24 cellular contexts compared by ENCODE assay signal in the genomic region with DNA sequence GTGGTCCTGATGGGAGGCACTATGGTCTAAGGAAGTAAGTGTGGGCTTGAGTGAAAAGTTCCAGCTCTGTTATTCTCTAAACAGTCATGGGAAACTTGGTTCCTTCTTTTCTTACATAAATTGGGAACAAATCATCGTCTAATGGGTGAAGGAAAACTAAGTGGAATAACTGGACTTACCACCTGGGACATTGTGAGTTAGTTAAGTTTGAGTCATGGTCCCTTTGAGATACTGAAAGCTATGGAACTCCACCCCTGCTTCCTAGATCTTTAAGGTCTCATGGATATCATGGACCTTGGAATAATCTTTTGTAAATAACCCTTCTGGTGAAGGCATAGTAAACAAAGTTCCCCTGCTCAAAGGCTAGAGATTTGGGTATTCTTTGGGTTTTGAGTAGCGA. TPM values are rescaled to one million over a fixed set of nuclear protein-coding genes. Genes with fewer than 3 reads are reported as not detected.
DNase-seq lines count a peak whose midpoint lies in the region; ATAC-seq, FAIRE-seq and TF ChIP-seq lines count a peak whose summit lies in the region.
"Had no signal": no experiment of that assay in that cellular context is flagged by ENCODE, and none has a peak within 500 bp of the region (broad histone marks: within the 10 kb centered on the region; RNA-seq: fewer than 3 reads in every experiment).

No MANE protein-coding gene starts in this region.

- H3K9me2 ChIP-seq in PC-3 (replicated peaks; ENCODE audit: low read length): no peaks in the 10 kb centered on the region

- no peak for FAIRE-seq in GM12891 (lab: Jason Lieb, UNC)
- FAIRE-seq: GM12892, GM18507, HTR-8/SVneo had no signal

- peaks cover 15% of the 10 kb centered on the region for H3K36me3 Mint-ChIP-seq in neural crest cell (ENCODE audit: low read depth)

- no peaks in the 10 kb centered on the region for H3K4me1 Mint-ChIP-seq in neural crest cell
- H3K4me1 Mint-ChIP-seq: CD14-positive monocyte, IgD-negative memory B cell had no signal

- TF ChIP-seq CTCF in PC-3 (conservative IDR thresholded peaks at IDR 0.05; ENCODE audit: low read depth, low read length): no peak
- no peak for TF ChIP-seq CTCF in epithelial cell of esophagus (IDR thresholded peaks at IDR 0.05; ENCODE audit: insufficient read depth, low read depth, low read length, missing control alignments)
- no peak for TF ChIP-seq CTCF in neural crest cell (conservative IDR thresholded peaks at IDR 0.05)

- no peak overlapping the region for H3K9ac ChIP-seq in PC-3 (ENCODE audit: low read length)
- H3K9ac ChIP-seq: BLaER1 had no signal

- POLR2A ChIA-PET in PC-3 (lab: Charles Lee; ENCODE audit: unreplicated experiment): no interaction called here

- ATAC-seq in PC-3: peak; percentile 53; the same call in 1 of the 2 replicates
- ATAC-seq in HG02973 (IDR thresholded peaks at IDR 0.05; ENCODE audit: unreplicated experiment): no peak
- ATAC-seq in GM18519 (IDR thresholded peaks at IDR 0.05; ENCODE audit: low FRiP score, unreplicated experiment): no peak
- no peak for ATAC-seq in GM19452 (IDR thresholded peaks at IDR 0.05; ENCODE audit: unreplicated experiment)

- H2AFZ ChIP-seq in PC-3 (ENCODE audit: low read length): no peak overlapping the region

- 0 out of 2 replicates have a peak overlapping the region, but pooled peaks have one; percentile 33 for H3K4me2 ChIP-seq in PC-3 (ENCODE audit: low read length)
- H3K4me2 ChIP-seq: BLaER1 had no signal

- BruUV-seq in PC-3 (replicated peaks; lab: Mats Ljungman, UMichigan): no TSS peak

- H3K79me2 ChIP-seq in PC-3 (ENCODE audit: low read length): no peaks in the 10 kb centered on the region

- H3K4me3 ChIP-seq in PC-3 (ENCODE audit: low read length): no peak overlapping the region
- no peak overlapping the region for H3K4me3 ChIP-seq in epithelial cell of esophagus (ENCODE audit: low read length)
- H3K4me3 ChIP-seq: BLaER1 had no signal

- H3K4me3 Mint-ChIP-seq in neural crest cell: no peak overlapping the region
- H3K4me3 Mint-ChIP-seq: CD14-positive monocyte; CD4-positive, alpha-beta memory T cell; HFFc6; IgD-negative memory B cell had no signal

- no peaks in the 10 kb centered on the region for H3K9me3 ChIP-seq in PC-3 (ENCODE audit: low read length)
- H3K9me3 ChIP-seq: BLaER1 had no signal

- peaks cover 3% of the 10 kb centered on the region for H3F3A ChIP-seq in PC-3 (ENCODE audit: low read length, unreplicated experiment)

- no peaks in the 10 kb centered on the region for H3K27me3 Mint-ChIP-seq in neural crest cell (ENCODE audit: low read depth)
- H3K27me3 Mint-ChIP-seq: CD4-positive, alpha-beta memory T cell; IgD-negative memory B cell had no signal

- H4K20me1 ChIP-seq in PC-3 (ENCODE audit: low read length): no peaks in the 10 kb centered on the region
- H4K20me1 ChIP-seq: BLaER1 had no signal

- H3K4me1 ChIP-seq in PC-3 (ENCODE audit: insufficient read depth, low read length): peaks cover 11% of the 10 kb centered on the region
- H3K4me1 ChIP-seq: BLaER1 had no signal

- peak overlapping the region; percentile 27 for H3K27ac Mint-ChIP-seq in neural crest cell (ENCODE audit: unreplicated experiment)
- H3K27ac Mint-ChIP-seq: HFFc6, IgD-negative memory B cell had no signal

- no peak for DNase-seq in GM12891 (ENCODE audit: insufficient read length, low spot score)
- DNase-seq in PC-3: peak; percentile 71
- DNase-seq in epithelial cell of esophagus (ENCODE audit: low read depth): peak; percentile 78
- DNase-seq in neural crest cell (ENCODE audit: low read depth, low spot score): no peak
- DNase-seq in nucleus accumbens (lab: John Stamatoyannopoulos, UW): no peak
- DNase-seq: 8988T; Calu3; CD4-positive, alpha-beta memory T cell; DMS79 treated with DMSO at 0.1 percent for 48 hours; HCEC 1CT; HFFc6; KG1 had no signal

- no peak for TF ChIP-seq POLR2A in GM12891 (IDR thresholded peaks at IDR 0.05; ENCODE audit: low read depth, low read length)

- intact Hi-C loops in PC-3 (cut with micrococcal nuclease): no loop called here

- H3K27me3 ChIP-seq in PC-3 (ENCODE audit: low read length): no peaks in the 10 kb centered on the region
- H3K27me3 ChIP-seq: BLaER1 had no signal

- CTCF ChIA-PET in PC-3 (lab: Charles Lee): no interaction called here

- peaks cover 48% of the 10 kb centered on the region for H3K36me3 ChIP-seq in PC-3 (ENCODE audit: low read depth, low read length)

- H3K27ac ChIP-seq in PC-3 (ENCODE audit: low read length): peak overlapping the region; percentile 35; the same call in 1 of the 2 replicates
- H3K27ac ChIP-seq: BLaER1 had no signal

- no peaks in the 10 kb centered on the region for H3K9me3 Mint-ChIP-seq in neural crest cell
- H3K9me3 Mint-ChIP-seq: CD14-positive monocyte; CD4-positive, alpha-beta memory T cell; HFFc6; IgD-negative memory B cell had no signal

TF ChIP-seq in GM12891, 5 proteins besides CTCF, POLR2A, EP300 and RAD21:
- TF ChIP-seq PAX5 (IDR thresholded peaks at IDR 0.05; ENCODE audit: insufficient read depth, low read length, severe bottlenecking) (no peak), POU2F2 (IDR thresholded peaks at IDR 0.05; ENCODE audit: low read depth, low read length) (no peak), SPI1 (IDR thresholded peaks at IDR 0.05; ENCODE audit: low read depth, low read length) (no peak), POLR2AphosphoS5 (IDR thresholded peaks at IDR 0.05; ENCODE audit: low read depth, low read length) (0 out of 2 replicates have a peak, but pooled peaks have one; percentile 22)

RNA-seq across cellular contexts. Expression of a gene that starts 16.1 kb away (rescaled TPM):
- 31.7 TPM for polyA plus RNA-seq in GM12891 (2012; ENCODE audit: low read depth, missing spikeins)
- total RNA-seq in PC-3 (2014; rRNA removed): 64.2 and 79.0 TPM in 2 replicates
- total RNA-seq in neural crest cell: 70.3 and 70.7 TPM in 2 replicates

RNA-seq across cellular contexts. Expression of a gene that starts 37.0 kb away (rescaled TPM):
- polyA plus RNA-seq in GM12891 (2012; ENCODE audit: low read depth, missing spikeins): 128 TPM
- total RNA-seq in PC-3 (2014; rRNA removed) (4.7 and 5.5 TPM in 2 replicates), neural crest cell (16.7 and 21.2 TPM in 2 replicates)

RNA-seq across cellular contexts. Expression of a gene that starts 42.1 kb away (rescaled TPM):
- 2.1 TPM for polyA plus RNA-seq in GM12891 (2012; ENCODE audit: low read depth, missing spikeins)
- total RNA-seq in PC-3 (2014; rRNA removed) (8.5 and 11.8 TPM in 2 replicates), neural crest cell (7.3 and 7.8 TPM in 2 replicates)

RNA-seq across cellular contexts. Expression of a gene that starts 45.5 kb away (rescaled TPM):
- 0.05 TPM for polyA plus RNA-seq in GM12891 (2012; ENCODE audit: low read depth, missing spikeins)
- total RNA-seq in PC-3 (2014; rRNA removed) (not detected in 2 replicates), neural crest cell (not detected in 2 replicates)
- total RNA-seq: A673; Calu3; CD4-positive, alpha-beta memory T cell; H4; HFFc6 had no signal
- polyA plus RNA-seq: AG04450; CD14-positive monocyte; CD4-positive, alpha-beta memory T cell; IgD-negative memory B cell had no signal

RNA-seq across cellular contexts. Expression of a gene that starts 55.5 kb away (rescaled TPM):
- polyA plus RNA-seq in GM12891 (2012; ENCODE audit: low read depth, missing spikeins): 11.1 TPM
- total RNA-seq in PC-3 (2014; rRNA removed) (45.7 and 45.8 TPM in 2 replicates), neural crest cell (63.6 and 70.0 TPM in 2 replicates)

Comparison
In these comparisons a context has a peak if more than half of its experiments do, and no peak if none do; other contexts are left out.
1. DNase-seq: peak in PC-3 (single experiment) and epithelial cell of esophagus (single experiment); none in GM12891 (single experiment), neural crest cell (single experiment) and nucleus accumbens (0 of 56).